10 cellular contexts compared by ENCODE assay signal in the genomic region with DNA sequence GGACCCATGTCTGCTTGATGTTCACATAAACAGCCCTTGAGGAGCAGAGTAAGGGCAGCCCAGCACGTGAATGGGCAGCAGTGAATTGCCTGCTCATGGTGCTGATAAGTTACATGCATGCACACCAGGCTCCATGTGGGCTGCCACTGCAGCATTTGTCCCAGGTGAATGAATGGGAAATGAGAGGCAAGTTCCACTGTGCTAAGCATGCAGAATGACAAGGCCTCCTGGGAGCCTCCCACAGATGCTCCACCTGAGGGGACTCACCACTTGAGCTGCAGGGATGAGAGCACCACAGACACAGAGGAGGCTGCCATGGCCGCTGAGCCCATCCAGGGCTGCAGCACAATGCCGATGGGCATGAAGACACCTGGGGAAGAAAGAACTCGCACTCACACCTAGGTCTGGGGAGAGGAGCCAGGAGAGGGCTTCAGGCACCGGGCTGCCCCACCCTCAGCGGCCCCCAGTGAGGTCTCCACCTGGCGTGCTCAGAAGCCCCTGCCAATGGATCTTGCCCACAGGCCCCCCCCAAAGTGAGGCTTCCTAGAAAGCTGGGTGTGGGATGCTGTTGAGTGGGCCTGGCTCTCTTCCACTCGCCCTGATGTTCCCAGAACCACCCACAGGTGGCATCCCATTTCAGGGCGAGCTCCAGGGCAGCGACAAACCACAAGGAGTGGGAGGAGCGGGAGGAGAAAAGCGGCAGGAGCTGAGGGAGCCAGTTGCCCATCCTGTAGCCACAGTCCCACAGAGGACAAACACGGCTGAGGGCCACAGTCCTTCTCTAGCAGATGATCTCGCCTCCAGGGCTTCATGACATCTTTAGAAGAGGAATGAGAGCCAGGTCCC.
DNase-seq lines count a peak whose midpoint lies in the region; ATAC-seq and TF ChIP-seq lines count a peak whose summit lies in the region.
"Had no signal": no experiment of that assay in that cellular context is flagged by ENCODE, and none has a peak within 500 bp of the region (broad histone marks: within the 10 kb centered on the region; RNA-seq: fewer than 3 reads in every experiment).

No MANE protein-coding gene starts in this region.

- H2BK20ac ChIP-seq in H9 (ENCODE audit: low read depth, low read length, poor library complexity, severe bottlenecking): no peak overlapping the region

- H3K27me3 Mint-ChIP-seq in H9 (ENCODE audit: low read depth): no peaks in the 10 kb centered on the region
- H3K27me3 Mint-ChIP-seq in activated T-helper 17 cell treated with anti-CD3 and anti-CD28 coated beads, Interleukin-2, amount 50 U/mL, for 72 hours: no peaks in the 10 kb centered on the region

- TF ChIP-seq CTCF in AG09309 (IDR thresholded peaks at IDR 0.05; ENCODE audit: control insufficient read depth, insufficient read depth, low read depth, low read length, missing control alignments) (peak; percentile 18), H9 (conservative IDR thresholded peaks at IDR 0.05) (peak; percentile 66), tibial nerve (IDR thresholded peaks at IDR 0.05) (peak in 2 of 5 experiments; percentile 11 to 18)

- H3K4me1 Mint-ChIP-seq in H9: peaks cover 2 to 4% of the 10 kb centered on the region in 2 experiments
- H3K4me1 Mint-ChIP-seq in activated T-helper 17 cell treated with anti-CD3 and anti-CD28 coated beads, Interleukin-2, amount 50 U/mL, for 72 hours: peaks cover 7% of the 10 kb centered on the region

- no peaks in the 10 kb centered on the region for H3K27me3 ChIP-seq in H9 (ENCODE audit: insufficient read depth, low read length)
- H3K27me3 ChIP-seq in tibial nerve: no peaks in the 10 kb centered on the region

- H3K79me2 ChIP-seq in H9 (ENCODE audit: insufficient read depth, low read length): no peaks in the 10 kb centered on the region

- peaks cover 0 to 2% (median under 1%) of the 10 kb centered on the region in 3 experiments; a peak in 4 of 7 replicates for H3K36me3 Mint-ChIP-seq in H9 (ENCODE audit: insufficient read depth in 1 of 3, low read depth in 3 of 3)
- H3K36me3 Mint-ChIP-seq in activated T-helper 17 cell treated with anti-CD3 and anti-CD28 coated beads, Interleukin-2, amount 50 U/mL, for 72 hours (ENCODE audit: low read depth): no peaks in the 10 kb centered on the region

- H4K5ac ChIP-seq in H9 (ENCODE audit: insufficient read length, low read depth, low read length): no peak overlapping the region

- H2BK15ac ChIP-seq in H9 (ENCODE audit: low read depth, low read length): no peak overlapping the region

- H3K23ac ChIP-seq in H9 (ENCODE audit: insufficient read length, low read depth, low read length): no peak overlapping the region

- H4K91ac ChIP-seq in H9 (ENCODE audit: insufficient read length, low read depth, low read length): no peak overlapping the region

- no peaks in the 10 kb centered on the region for H3K9me3 ChIP-seq in H9 (ENCODE audit: control insufficient read depth, low read depth, low read length)
- no peaks in the 10 kb centered on the region for H3K9me3 ChIP-seq in tibial nerve

- TF ChIP-seq POLR2A in tibial nerve (IDR thresholded peaks at IDR 0.05): no peak

- H4K20me1 ChIP-seq in H9 (ENCODE audit: control insufficient read depth, insufficient read depth, insufficient read length): no peaks in the 10 kb centered on the region

- no peak overlapping the region for H3T11ph ChIP-seq in H9 (ENCODE audit: low read length)

- H3K14ac ChIP-seq in H9 (ENCODE audit: insufficient read depth, low read length): no peak overlapping the region; the same call in 1 of the 2 replicates

- H2BK120ac ChIP-seq in H9 (ENCODE audit: low read depth, low read length, poor library complexity, severe bottlenecking): no peak overlapping the region

- TF ChIP-seq EP300 in tibial nerve (IDR thresholded peaks at IDR 0.05): no peak

- no peaks in the 10 kb centered on the region for H3K9me3 Mint-ChIP-seq in H9
- no peaks in the 10 kb centered on the region for H3K9me3 Mint-ChIP-seq in activated T-helper 17 cell treated with anti-CD3 and anti-CD28 coated beads, Interleukin-2, amount 50 U/mL, for 72 hours

- H3K9ac ChIP-seq in H9 (ENCODE audit: extremely low read depth, insufficient read length, low read length): no peak overlapping the region

- peak; percentile 23 for ATAC-seq in activated T-helper 17 cell treated with anti-CD3 and anti-CD28 coated beads, Interleukin-2, amount 50 U/mL, for 72 hours (replicated peaks)
- ATAC-seq in GM21717 (IDR thresholded peaks at IDR 0.05; ENCODE audit: unreplicated experiment): no peak

- H3K4ac ChIP-seq in H9 (ENCODE audit: low read depth, low read length): no peak overlapping the region

- H3K18ac ChIP-seq in H9 (ENCODE audit: insufficient read length, low read depth, low read length): no peak overlapping the region

- no peak overlapping the region for H2AK5ac ChIP-seq in H9 (ENCODE audit: insufficient read length, low read length)

- H2AFZ ChIP-seq in H9 (ENCODE audit: low read length): no peak overlapping the region

- no CpG with 5 or more reads among the region's 14 CpGs for WGBS in H9 (ENCODE audit: extremely low coverage, insufficient read length, low lambda C conversion rate)
- 66 to 78% methylated on average over 10 to 12 of the region's 14 CpGs for WGBS in tibial nerve, 2 donors

- H3K27ac Mint-ChIP-seq in H9: peak overlapping the region in 1 of 3 experiments; percentile 46; a peak in 1 of 7 replicates
- H3K27ac Mint-ChIP-seq in activated T-helper 17 cell treated with anti-CD3 and anti-CD28 coated beads, Interleukin-2, amount 50 U/mL, for 72 hours: no peak overlapping the region

- H3K4me1 ChIP-seq in H9 (ENCODE audit: insufficient read depth, low read length) (no peaks in the 10 kb centered on the region), tibial nerve (no peaks in the 10 kb centered on the region)

- H4K8ac ChIP-seq in H9 (replicated peaks; ENCODE audit: insufficient read length, low read depth, low read length): no peak overlapping the region

- H3K4me3 ChIP-seq in AG09309 (ENCODE audit: control insufficient read depth, low read depth, low read length) (no peak overlapping the region), tibial nerve (no peak overlapping the region)

- H3K4me3 Mint-ChIP-seq in H9: no peak overlapping the region
- H3K4me3 Mint-ChIP-seq in activated T-helper 17 cell treated with anti-CD3 and anti-CD28 coated beads, Interleukin-2, amount 50 U/mL, for 72 hours: no peak overlapping the region

- no peak overlapping the region for H3K56ac ChIP-seq in H9 (ENCODE audit: insufficient read length, low read depth, low read length)

- H3K36me3 ChIP-seq in tibial nerve: peaks cover 0 to 82% (median 0%) of the 10 kb centered on the region in 3 donors

- H3K4me2 ChIP-seq in H9 (ENCODE audit: insufficient read depth, insufficient read length, low read length): no peak overlapping the region

- DNase-seq in AG09309 (ENCODE audit: low read depth) (no peak), H9 (peak; percentile 62), kidney tubule cell (ENCODE audit: low spot score) (peak; percentile 26), medulla oblongata (ENCODE audit: extremely low spot score) (no peak), tibial nerve (ENCODE audit: low spot score in 2 of 2) (no peak), NCI-H187 treated with DMSO at 0.1 percent for 48 hours (lab: John Stamatoyannopoulos, UW) (no peak)
- DNase-seq: activated CD4-positive, alpha-beta T cell treated with anti-CD3 and anti-CD28 coated beads, Interleukin-2, amount 50 U/mL, for 48 hours had no signal

- H2BK12ac ChIP-seq in H9 (ENCODE audit: insufficient read length, low read depth, low read length): no peak overlapping the region

- H2BK5ac ChIP-seq in H9 (ENCODE audit: insufficient read length, low read length): no peak overlapping the region

- no peaks in the 10 kb centered on the region for H3K79me1 ChIP-seq in H9 (ENCODE audit: insufficient read depth, low read depth, low read length, poor library complexity, severe bottlenecking)

- no peak overlapping the region for H3K27ac ChIP-seq in H9 (ENCODE audit: insufficient read length, low read depth, low read length)
- H3K27ac ChIP-seq in tibial nerve: no peak overlapping the region
- H3K27ac ChIP-seq: HL-60 had no signal

- no peaks in the 10 kb centered on the region for H3K23me2 ChIP-seq in H9 (ENCODE audit: insufficient read length, low read depth, low read length, poor library complexity, severe bottlenecking)

Comparison
In these comparisons a context has a peak if more than half of its experiments do, and no peak if none do; other contexts are left out.
1. DNase-seq: peak in H9 (single experiment) and kidney tubule cell (single experiment); none in AG09309 (single experiment), medulla oblongata (single experiment), tibial nerve (0 of 2) and NCI-H187 treated with DMSO at 0.1 percent for 48 hours (single experiment).